22 cellular contexts compared by ENCODE assay signal in genomic region chr4:76962406-76963135, GRCh38.
"Had no signal": no experiment of that assay in that cellular context is flagged by ENCODE, and none has a peak within 500 bp of the region (broad histone marks: within the 10 kb centered on the region; RNA-seq: fewer than 3 reads in every experiment).

No MANE protein-coding gene starts in this region.

- DNase-seq: activated CD4-positive, alpha-beta T cell treated with anti-CD3 and anti-CD28 coated beads, Interleukin-2, amount 10 ng/mL, durations not matched to agents 24 days and 14 days; activated CD8-positive, alpha-beta memory T cell treated with anti-CD3 and anti-CD28 coated beads, Interleukin-2, amount 10 ng/mL, durations not matched to agents 7 days and 5 days; activated CD8-positive, alpha-beta T cell treated with anti-CD3 and anti-CD28 coated beads for 36 hours; activated T-cell treated with anti-CD3 and anti-CD28 coated beads, Interleukin-2, amount 50 U/mL, for 24 hours; adrenal gland; colonic mucosa; endodermal cell; foreskin melanocyte; hippocampal formation; nephron progenitor cell; posterior cingulate gyrus; spleen; stimulated activated CD4-positive, alpha-beta T cell treated with anti-CD3 and anti-CD28 coated beads, Interleukin-4, amount 100 ng/mL, for 1 hour; stimulated activated naive CD4-positive, alpha-beta T cell; SW 1271; T-helper 2 cell; tibial artery had no signal

- H3K4me1 ChIP-seq: adrenal gland, colonic mucosa had no signal

- H3K27me3 ChIP-seq: adrenal gland, ascending aorta, colonic mucosa, spleen, tibial artery had no signal

- ATAC-seq: activated CD8-positive, alpha-beta memory T cell treated with anti-CD3 and anti-CD28 coated beads, Interleukin-2, amount 10 ng/mL, durations not matched to agents 7 days and 5 days; activated CD8-positive, alpha-beta T cell treated with anti-CD3 and anti-CD28 coated beads for 36 hours; activated naive CD4-positive, alpha-beta T cell treated with anti-CD3 and anti-CD28 coated beads, Interleukin-2, amount 50 U/mL, for 72 hours; activated T-helper 17 cell treated with anti-CD3 and anti-CD28 coated beads, Interleukin-2, amount 50 U/mL, for 72 hours had no signal

- H3K4me3 ChIP-seq: adrenal gland, ascending aorta, colonic mucosa, SK-N-MC, spleen, tibial artery had no signal

- H3K36me3 ChIP-seq: adrenal gland, ascending aorta, colonic mucosa, spleen, tibial artery had no signal

- H3K27ac ChIP-seq: adrenal gland, colonic mucosa, epithelial cell of prostate, SK-N-MC, spleen, tibial artery had no signal

- H3K9me3 ChIP-seq: adrenal gland, ascending aorta, colonic mucosa, spleen, tibial artery had no signal
